Comparison of ENCODE assay signal across 18 cellular contexts in genomic region chr5:67752357-67752708, GRCh38.
"Had no signal": no experiment of that assay in that cellular context is flagged by ENCODE, and none has a peak within 500 bp of the region (broad histone marks: within the 10 kb centered on the region; RNA-seq: fewer than 3 reads in every experiment).

No MANE protein-coding gene starts in this region.

- H3K4me1 Mint-ChIP-seq: naive thymus-derived CD4-positive, alpha-beta T cell had no signal

- H3K27me3 ChIP-seq: neutrophil, right atrium auricular region, sigmoid colon, stomach, transverse colon had no signal

- H3K9me3 ChIP-seq: neutrophil had no signal

- H3K27ac Mint-ChIP-seq: naive thymus-derived CD4-positive, alpha-beta T cell; nephron progenitor cell had no signal

- H3K4me1 ChIP-seq: right atrium auricular region, sigmoid colon, stomach, transverse colon had no signal

- DNase-seq: effector CD4-positive, alpha-beta T cell; foreskin melanocyte; head of caudate nucleus; hippocampal formation; left colon; naive thymus-derived CD4-positive, alpha-beta T cell; nephron progenitor cell; sigmoid colon; stimulated activated CD4-positive, alpha-beta T cell treated with anti-CD3 and anti-CD28 coated beads, Interleukin-2, amount 100 ng/mL, for 24 hours; stimulated activated naive CD4-positive, alpha-beta T cell; stomach; substantia nigra; transverse colon had no signal

- H3K36me3 ChIP-seq: neutrophil, right atrium auricular region, sigmoid colon, stomach, thoracic aorta, transverse colon had no signal

- H3K4me3 Mint-ChIP-seq: naive thymus-derived CD4-positive, alpha-beta T cell; nephron progenitor cell had no signal

- H3K4me3 ChIP-seq: coronary artery, right atrium auricular region, sigmoid colon, skin epidermis, stomach, thoracic aorta, transverse colon had no signal

- H3K27ac ChIP-seq: coronary artery, neutrophil, right atrium auricular region, sigmoid colon, skin epidermis, stomach, thoracic aorta, transverse colon had no signal
